1 cellular context compared by ENCODE assay signal in the genomic region with DNA sequence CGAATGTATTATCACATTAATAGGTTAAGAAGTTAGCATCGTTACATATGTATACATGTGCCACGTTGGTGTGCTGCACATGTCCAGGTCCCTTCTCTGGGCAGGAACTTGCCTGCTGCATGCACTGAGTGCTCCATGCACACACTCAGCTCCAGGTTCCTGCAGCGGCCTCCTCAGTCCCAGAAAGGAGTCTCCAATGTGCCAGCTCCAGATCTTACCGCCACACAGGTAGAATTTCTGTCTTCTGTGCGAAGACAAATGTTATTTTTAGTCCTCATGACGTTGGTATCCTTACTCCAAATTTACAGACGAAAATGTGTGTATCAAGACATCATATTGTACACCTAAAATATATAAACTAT.
TF ChIP-seq lines count a peak whose summit lies in the region.

No MANE protein-coding gene starts in this region.

TF ChIP-seq in GM23338, 12 proteins besides CTCF, POLR2A, EP300 and RAD21 (continued from another document):
- TF ChIP-seq, protein P1, sequence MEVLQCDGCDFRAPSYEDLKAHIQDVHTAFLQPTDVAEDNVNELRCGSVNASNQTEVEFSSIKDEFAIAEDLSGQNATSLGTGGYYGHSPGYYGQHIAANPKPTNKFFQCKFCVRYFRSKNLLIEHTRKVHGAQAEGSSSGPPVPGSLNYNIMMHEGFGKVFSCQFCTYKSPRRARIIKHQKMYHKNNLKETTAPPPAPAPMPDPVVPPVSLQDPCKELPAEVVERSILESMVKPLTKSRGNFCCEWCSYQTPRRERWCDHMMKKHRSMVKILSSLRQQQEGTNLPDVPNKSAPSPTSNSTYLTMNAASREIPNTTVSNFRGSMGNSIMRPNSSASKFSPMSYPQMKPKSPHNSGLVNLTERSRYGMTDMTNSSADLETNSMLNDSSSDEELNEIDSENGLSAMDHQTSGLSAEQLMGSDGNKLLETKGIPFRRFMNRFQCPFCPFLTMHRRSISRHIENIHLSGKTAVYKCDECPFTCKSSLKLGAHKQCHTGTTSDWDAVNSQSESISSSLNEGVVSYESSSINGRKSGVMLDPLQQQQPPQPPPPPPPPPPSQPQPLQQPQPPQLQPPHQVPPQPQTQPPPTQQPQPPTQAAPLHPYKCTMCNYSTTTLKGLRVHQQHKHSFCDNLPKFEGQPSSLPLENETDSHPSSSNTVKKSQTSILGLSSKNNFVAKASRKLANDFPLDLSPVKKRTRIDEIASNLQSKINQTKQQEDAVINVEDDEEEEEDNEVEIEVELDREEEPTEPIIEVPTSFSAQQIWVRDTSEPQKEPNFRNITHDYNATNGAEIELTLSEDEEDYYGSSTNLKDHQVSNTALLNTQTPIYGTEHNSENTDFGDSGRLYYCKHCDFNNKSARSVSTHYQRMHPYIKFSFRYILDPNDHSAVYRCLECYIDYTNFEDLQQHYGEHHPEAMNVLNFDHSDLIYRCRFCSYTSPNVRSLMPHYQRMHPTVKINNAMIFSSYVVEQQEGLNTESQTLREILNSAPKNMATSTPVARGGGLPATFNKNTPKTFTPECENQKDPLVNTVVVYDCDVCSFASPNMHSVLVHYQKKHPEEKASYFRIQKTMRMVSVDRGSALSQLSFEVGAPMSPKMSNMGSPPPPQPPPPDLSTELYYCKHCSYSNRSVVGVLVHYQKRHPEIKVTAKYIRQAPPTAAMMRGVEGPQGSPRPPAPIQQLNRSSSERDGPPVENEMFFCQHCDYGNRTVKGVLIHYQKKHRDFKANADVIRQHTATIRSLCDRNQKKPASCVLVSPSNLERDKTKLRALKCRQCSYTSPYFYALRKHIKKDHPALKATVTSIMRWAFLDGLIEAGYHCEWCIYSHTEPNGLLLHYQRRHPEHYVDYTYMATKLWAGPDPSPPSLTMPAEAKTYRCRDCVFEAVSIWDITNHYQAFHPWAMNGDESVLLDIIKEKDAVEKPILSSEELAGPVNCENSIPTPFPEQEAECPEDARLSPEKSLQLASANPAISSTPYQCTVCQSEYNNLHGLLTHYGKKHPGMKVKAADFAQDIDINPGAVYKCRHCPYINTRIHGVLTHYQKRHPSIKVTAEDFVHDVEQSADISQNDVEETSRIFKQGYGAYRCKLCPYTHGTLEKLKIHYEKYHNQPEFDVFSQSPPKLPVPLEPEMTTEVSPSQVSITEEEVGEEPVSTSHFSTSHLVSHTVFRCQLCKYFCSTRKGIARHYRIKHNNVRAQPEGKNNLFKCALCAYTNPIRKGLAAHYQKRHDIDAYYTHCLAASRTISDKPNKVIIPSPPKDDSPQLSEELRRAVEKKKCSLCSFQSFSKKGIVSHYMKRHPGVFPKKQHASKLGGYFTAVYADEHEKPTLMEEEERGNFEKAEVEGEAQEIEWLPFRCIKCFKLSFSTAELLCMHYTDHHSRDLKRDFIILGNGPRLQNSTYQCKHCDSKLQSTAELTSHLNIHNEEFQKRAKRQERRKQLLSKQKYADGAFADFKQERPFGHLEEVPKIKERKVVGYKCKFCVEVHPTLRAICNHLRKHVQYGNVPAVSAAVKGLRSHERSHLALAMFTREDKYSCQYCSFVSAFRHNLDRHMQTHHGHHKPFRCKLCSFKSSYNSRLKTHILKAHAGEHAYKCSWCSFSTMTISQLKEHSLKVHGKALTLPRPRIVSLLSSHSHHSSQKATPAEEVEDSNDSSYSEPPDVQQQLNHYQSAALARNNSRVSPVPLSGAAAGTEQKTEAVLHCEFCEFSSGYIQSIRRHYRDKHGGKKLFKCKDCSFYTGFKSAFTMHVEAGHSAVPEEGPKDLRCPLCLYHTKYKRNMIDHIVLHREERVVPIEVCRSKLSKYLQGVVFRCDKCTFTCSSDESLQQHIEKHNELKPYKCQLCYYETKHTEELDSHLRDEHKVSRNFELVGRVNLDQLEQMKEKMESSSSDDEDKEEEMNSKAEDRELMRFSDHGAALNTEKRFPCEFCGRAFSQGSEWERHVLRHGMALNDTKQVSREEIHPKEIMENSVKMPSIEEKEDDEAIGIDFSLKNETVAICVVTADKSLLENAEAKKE (CRISPR knock-in tag; IDR thresholded peaks at IDR 0.05), result no peak
- TF ChIP-seq ZNF114 (CRISPR knock-in tag; IDR thresholded peaks at IDR 0.05) (no peak), EZH2 (IDR thresholded peaks at IDR 0.05; ENCODE audit: low read depth, unreplicated experiment) (no peak), STAT1 (IDR thresholded peaks at IDR 0.05; ENCODE audit: unreplicated experiment) (no peak), ZNF331 (CRISPR knock-in tag; IDR thresholded peaks at IDR 0.05; ENCODE audit: low read depth) (no peak)
